ENCODE assay signal across 19 cellular contexts in the genomic region with DNA sequence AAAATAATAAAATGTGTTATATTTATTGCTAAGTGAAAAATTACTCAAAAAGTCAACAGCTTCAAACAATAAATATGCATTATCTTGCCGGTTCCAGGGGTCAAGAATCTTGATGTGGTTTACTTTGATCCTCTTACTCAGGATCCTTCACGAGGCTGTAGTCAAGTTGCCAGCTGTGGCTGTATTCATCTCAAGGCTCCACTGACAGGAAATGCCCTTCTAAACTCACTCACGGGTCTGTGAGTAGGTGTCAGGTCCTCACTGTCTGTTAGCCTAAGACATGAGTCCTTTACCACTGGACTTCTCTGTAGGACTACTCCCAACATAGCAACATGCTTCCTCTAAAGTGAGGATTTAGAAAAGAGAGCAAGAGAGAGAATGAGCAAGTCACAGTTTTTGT.
"Had no signal": no experiment of that assay in that cellular context is flagged by ENCODE, and none has a peak within 500 bp of the region (broad histone marks: within the 10 kb centered on the region; RNA-seq: fewer than 3 reads in every experiment).

No MANE protein-coding gene starts in this region.

- H3K4me3 ChIP-seq: dorsolateral prefrontal cortex, heart right ventricle, right atrium auricular region, stomach, thoracic aorta, transverse colon had no signal

- H3K27me3 ChIP-seq: dorsolateral prefrontal cortex, heart right ventricle, right atrium auricular region, stomach, transverse colon had no signal

- H3K27ac ChIP-seq: dorsolateral prefrontal cortex, heart right ventricle, right atrium auricular region, stomach, thoracic aorta, transverse colon had no signal

- H3K36me3 ChIP-seq: heart right ventricle, right atrium auricular region, stomach, thoracic aorta, transverse colon had no signal

- H3K4me1 ChIP-seq: heart right ventricle, right atrium auricular region, stomach, transverse colon had no signal

- H3K36me3 Mint-ChIP-seq: mesothelial cell of epicardium had no signal

- H3K4me3 Mint-ChIP-seq: mesothelial cell of epicardium, natural killer cell, neural crest cell had no signal

- ATAC-seq: heart right ventricle, left lobe of liver, natural killer cell had no signal

- H3K27ac Mint-ChIP-seq: mesothelial cell of epicardium, natural killer cell had no signal

- H3K9me3 ChIP-seq: right atrium auricular region, stomach, thoracic aorta had no signal

- DNase-seq: cortex of kidney; dorsolateral prefrontal cortex; effector CD8-positive, alpha-beta T cell; heart right ventricle; hypothalamus; islet precursor cell; mammary epithelial cell; natural killer cell; small intestine; stimulated activated CD4-positive, alpha-beta T cell treated with anti-CD3 and anti-CD28 coated beads, Interleukin-12 subunit alpha, Interleukin-12 subunit beta, amount 100 ng/mL, for 4 hours; stimulated activated naive CD4-positive, alpha-beta T cell; stomach; substantia nigra; transverse colon had no signal

- H3K4me1 Mint-ChIP-seq: mesothelial cell of epicardium, natural killer cell, neural crest cell had no signal
